27 cellular contexts compared by ENCODE assay signal in the genomic region with DNA sequence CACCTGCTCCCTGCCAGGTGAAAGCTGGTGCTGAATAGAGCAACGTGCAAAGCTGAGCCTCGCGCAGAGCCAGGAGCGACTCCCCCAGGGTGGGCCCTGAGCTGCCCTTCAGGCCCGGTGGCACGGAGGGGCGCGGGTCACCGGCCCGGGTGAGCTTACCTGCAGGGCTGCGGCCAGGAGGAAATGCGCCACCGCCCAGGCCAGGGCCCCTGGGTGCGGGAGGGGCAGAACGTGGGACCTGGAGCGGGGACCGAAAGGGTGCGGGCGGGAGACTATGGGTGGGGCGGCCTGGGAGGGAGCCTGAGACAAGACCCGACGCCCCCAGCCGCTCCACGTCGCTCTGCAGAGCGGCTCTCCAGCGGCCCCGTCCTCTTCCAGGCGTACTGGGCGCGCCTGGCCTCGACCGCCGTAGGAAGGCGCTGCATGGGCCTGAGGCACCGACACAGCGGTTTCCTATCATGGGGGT.
DNase-seq lines count a peak whose midpoint lies in the region; ATAC-seq, FAIRE-seq and TF ChIP-seq lines count a peak whose summit lies in the region.
"Had no signal": no experiment of that assay in that cellular context is flagged by ENCODE, and none has a peak within 500 bp of the region (broad histone marks: within the 10 kb centered on the region; RNA-seq: fewer than 3 reads in every experiment).

No MANE protein-coding gene starts in this region.

- no peak for TF ChIP-seq EP300 in K562 (IDR thresholded peaks at IDR 0.05; ENCODE audit: low read length)

- H3F3A ChIP-seq in GM23338 (replicated peaks; ENCODE audit: low read depth): no peaks in the 10 kb centered on the region

- in situ Hi-C loops in K562 (cut with MboI): no loop called here

- TF ChIP-seq CTCF in GM23338 (conservative IDR thresholded peaks at IDR 0.05; ENCODE audit: low read depth in 2 of 2): 0 out of 4 replicates have a peak, but pooled peaks of 1 of the 2 experiments have one; percentile 6
- no peak for TF ChIP-seq CTCF in K562 (IDR thresholded peaks at IDR 0.05 in 2 of 3, conservative IDR thresholded peaks at IDR 0.05 in 1 of 3; ENCODE audit: insufficient read depth in 2 of 3, low read depth in 1 of 3, low read length in 3 of 3)

- no peak overlapping the region for H2BK120ac ChIP-seq in neuronal stem cell (ENCODE audit: low read depth, low read length)

- no peak overlapping the region for H2BK12ac ChIP-seq in neuronal stem cell (ENCODE audit: low read length)

- H4K20me1 ChIP-seq in GM23338 (replicated peaks; ENCODE audit: insufficient read depth): no peaks in the 10 kb centered on the region; the same call in 1 of the 2 replicates
- H4K20me1 ChIP-seq in K562 (replicated peaks; ENCODE audit: control insufficient read depth, insufficient read depth, low read length): no peaks in the 10 kb centered on the region

- POLR2A ChIA-PET in K562 (lab: Yijun Ruan, JAX): no interaction called here

- H3K4me3 ChIP-seq in GM23338 (peak overlapping the region; percentile 61), K562 (no peak overlapping the region), iPS-18c (ENCODE audit: insufficient read depth, low read depth, low read length) (peak overlapping the region; percentile 32; the same call in 1 of the 2 replicates), neuronal stem cell (ENCODE audit: low read length in 2 of 2) (peak overlapping the region in 1 of 2 donors; percentile 52)
- H3K4me3 ChIP-seq: dorsolateral prefrontal cortex, heart right ventricle, MG63, spleen, thyroid gland had no signal

- H3K4me1 ChIP-seq in GM23338 (ENCODE audit: insufficient read depth) (peaks cover 18% of the 10 kb centered on the region; the same call in 1 of the 2 replicates), K562 (replicated peaks in 1 of 2; ENCODE audit: control insufficient read depth in 2 of 2, insufficient read depth in 2 of 2, low read length in 2 of 2) (no peaks in the 10 kb centered on the region), neuronal stem cell (ENCODE audit: control insufficient read depth in 2 of 2, insufficient read depth in 1 of 2, low read depth in 1 of 2, low read length in 2 of 2) (peaks cover 2 to 8% of the 10 kb centered on the region in 2 donors)
- H3K4me1 ChIP-seq: thyroid gland had no signal

- H4K8ac ChIP-seq in neuronal stem cell (ENCODE audit: low read depth, low read length): no peak overlapping the region

- no peak overlapping the region for H4K91ac ChIP-seq in neuronal stem cell (ENCODE audit: low read depth, low read length, poor library complexity)

- no peaks in the 10 kb centered on the region for H3K79me1 ChIP-seq in neuronal stem cell (ENCODE audit: low read depth, low read length)

- peaks cover 22% of the 10 kb centered on the region for H3K4me1 Mint-ChIP-seq in GM23338

- intact Hi-C loops in K562 (cut with micrococcal nuclease): no loop called here

- no peak overlapping the region for H2BK5ac ChIP-seq in neuronal stem cell (ENCODE audit: low read length)

- no peak overlapping the region for H3K23ac ChIP-seq in neuronal stem cell (ENCODE audit: low read depth, low read length, poor library complexity)

- H3K27me3 ChIP-seq in GM23338 (ENCODE audit: insufficient read depth): peaks cover 16% of the 10 kb centered on the region; the same call in 1 of the 2 replicates
- no peaks in the 10 kb centered on the region for H3K27me3 ChIP-seq in K562 (ENCODE audit: control insufficient read depth in 2 of 2, insufficient read depth in 2 of 2, low read length in 2 of 2)
- H3K27me3 ChIP-seq in neuronal stem cell (ENCODE audit: control insufficient read depth in 3 of 3, insufficient read depth in 3 of 3, low read depth in 1 of 3, low read length in 3 of 3): peaks cover 0 to 7% (median 0%) of the 10 kb centered on the region in 3 experiments
- H3K27me3 ChIP-seq: dorsolateral prefrontal cortex, heart right ventricle, MG63, spleen, thyroid gland had no signal

- H2AFZ ChIP-seq in GM23338 (peak overlapping the region; percentile 95), K562 (ENCODE audit: low read depth, low read length) (no peak overlapping the region), neuronal stem cell (ENCODE audit: low read length) (no peak overlapping the region)

- H3K79me2 ChIP-seq in GM23338 (replicated peaks; ENCODE audit: insufficient read depth) (no peaks in the 10 kb centered on the region), K562 (ENCODE audit: control insufficient read depth, insufficient read depth, low read length) (no peaks in the 10 kb centered on the region)

- no peak for TF ChIP-seq RAD21 in K562 (CRISPR knock-in tag; conservative IDR thresholded peaks at IDR 0.05 in 1 of 2, IDR thresholded peaks at IDR 0.05 in 1 of 2)

- H3K27me3 Mint-ChIP-seq in GM23338 (ENCODE audit: insufficient read depth, low read depth, poor library complexity): peaks cover 8% of the 10 kb centered on the region
- H3K27me3 Mint-ChIP-seq: activated naive CD8-positive, alpha-beta T cell treated with anti-CD3 and anti-CD28 coated beads, Interleukin-2, amount 10 ng/mL, durations not matched to agents 7 days and 5 days; stimulated activated naive CD8-positive, alpha-beta T cell treated with anti-CD3 and anti-CD28 coated beads, Interleukin-15, Interleukin-2, amounts not matched to agents 100 ng/mL and 50 ng/mL, for 24 hours had no signal

- H3K14ac ChIP-seq in neuronal stem cell (ENCODE audit: low read length): no peak overlapping the region

- no peaks in the 10 kb centered on the region for H3K9me2 ChIP-seq in GM23338 (ENCODE audit: insufficient read depth)

- H3K27ac ChIP-seq in GM23338 (ENCODE audit: low read depth) (no peak overlapping the region), K562 (ENCODE audit: extremely low read depth, low read depth, low read length) (no peak overlapping the region), neuronal stem cell (replicated peaks; ENCODE audit: low read length) (no peak overlapping the region)
- H3K27ac ChIP-seq: dorsolateral prefrontal cortex, epithelial cell of prostate, heart right ventricle, spleen, thyroid gland had no signal

- peak; percentile 93 for ATAC-seq in GM23338
- ATAC-seq in K562: no peak
- ATAC-seq in HG03520 (IDR thresholded peaks at IDR 0.05; ENCODE audit: unreplicated experiment): no peak

- peak overlapping the region; percentile 48 for H3K18ac ChIP-seq in neuronal stem cell (ENCODE audit: low read length)

- H3K9me1 ChIP-seq in K562 (ENCODE audit: control insufficient read depth, insufficient read depth, low read length): no peaks in the 10 kb centered on the region

- H3K9me3 ChIP-seq in K562 (replicated peaks; ENCODE audit: control insufficient read depth, insufficient read depth, low read depth, low read length) (no peaks in the 10 kb centered on the region), iPS-18c (ENCODE audit: control insufficient read depth, insufficient read depth, low read length) (no peaks in the 10 kb centered on the region), neuronal stem cell (replicated peaks in 1 of 2; ENCODE audit: control insufficient read depth in 2 of 2, insufficient read depth in 1 of 2, low read depth in 1 of 2, low read length in 2 of 2) (no peaks in the 10 kb centered on the region)
- H3K9me3 ChIP-seq: heart right ventricle, MG63, spleen, thyroid gland had no signal

- no peak overlapping the region for H2AK5ac ChIP-seq in neuronal stem cell (ENCODE audit: low read depth, low read length)

- H3K36me3 Mint-ChIP-seq in GM23338 (ENCODE audit: low read depth): no peaks in the 10 kb centered on the region

- H3K4me3 Mint-ChIP-seq in GM23338: peak overlapping the region; percentile 63; the same call in 2 of the 3 replicates
- H3K4me3 Mint-ChIP-seq: activated naive CD8-positive, alpha-beta T cell treated with anti-CD3 and anti-CD28 coated beads, Interleukin-2, amount 10 ng/mL, durations not matched to agents 7 days and 5 days; CD14-positive monocyte; stimulated activated naive CD8-positive, alpha-beta T cell treated with anti-CD3 and anti-CD28 coated beads, Interleukin-15, Interleukin-2, amounts not matched to agents 100 ng/mL and 50 ng/mL, for 24 hours had no signal

- WGBS in K562 (ENCODE audit: insufficient coverage, low coverage, missing lambda C conversion rate): 100% methylated on average over 2 of the region's 37 CpGs
- no CpG with 5 or more reads among the region's 37 CpGs for WGBS in neuronal stem cell (ENCODE audit: extremely low coverage in 2 of 2, insufficient read length in 2 of 2, insufficient replicate concordance in 1 of 2), 2 donors

- no TSS peak for BruUV-seq in K562 (replicated peaks; lab: Mats Ljungman, UMichigan)

- no peaks in the 10 kb centered on the region; the same call in 2 of the 3 replicates for H3K9me3 Mint-ChIP-seq in GM23338
- H3K9me3 Mint-ChIP-seq: activated naive CD8-positive, alpha-beta T cell treated with anti-CD3 and anti-CD28 coated beads, Interleukin-2, amount 10 ng/mL, durations not matched to agents 7 days and 5 days had no signal

- no peak overlapping the region for H3K4ac ChIP-seq in neuronal stem cell (ENCODE audit: low read length)

- H3K36me3 ChIP-seq in GM23338 (ENCODE audit: insufficient read depth): no peaks in the 10 kb centered on the region
- H3K36me3 ChIP-seq in K562 (ENCODE audit: control insufficient read depth, insufficient read depth, low read length): no peaks in the 10 kb centered on the region
- H3K36me3 ChIP-seq in neuronal stem cell (replicated peaks in 1 of 2; ENCODE audit: control insufficient read depth in 2 of 2, insufficient read depth in 2 of 2, low read length in 2 of 2): peaks cover 0 to 1% of the 10 kb centered on the region in 2 donors
- H3K36me3 ChIP-seq: MG63, thyroid gland had no signal

- FAIRE-seq in K562 (lab: Jason Lieb, UNC): no peak
- FAIRE-seq: astrocyte had no signal

- no peak for TF ChIP-seq POLR2A in K562 (conservative IDR thresholded peaks at IDR 0.05)

- DNase-seq in GM23338 (ENCODE audit: low spot score) (peak; percentile 79), K562 (ENCODE audit: extremely low read depth in 1 of 4, low spot score in 3 of 4) (no peak), neuronal stem cell (ENCODE audit: low spot score) (no peak), activated T-cell treated with anti-CD3 and anti-CD28 coated beads for 4 hours (no peak), NOMO-1 treated with dmso at 0.1 percent for 144 hours (lab: John Stamatoyannopoulos, UW; ENCODE audit: unreplicated experiment) (no peak), AG08395 (ENCODE audit: low spot score) (no peak)
- DNase-seq: activated CD4-positive, alpha-beta T cell treated with anti-CD3 and anti-CD28 coated beads, Interleukin-2, amount 50 U/mL, for 48 hours; activated CD4-positive, CD25-positive, alpha-beta regulatory T cell; activated effector memory CD4-positive, alpha-beta T cell treated with Interleukin-2 at 50 U/mL for 16 hours; activated naive CD8-positive, alpha-beta T cell treated with anti-CD3 and anti-CD28 coated beads, Interleukin-2, amount 10 ng/mL, durations not matched to agents 7 days and 5 days; dorsolateral prefrontal cortex; heart right ventricle; KBM-7; mammary epithelial cell; MG63; NCI-H2081; NCI-H82; nucleus accumbens; spleen; stimulated activated CD4-positive, alpha-beta T cell treated with anti-CD3 and anti-CD28 coated beads, Interleukin-4, amount 100 ng/mL, for 24 hours; thyroid gland had no signal

- CTCF ChIA-PET in K562 (lab: Yijun Ruan, JAX; ENCODE audit: low intra/inter-chr PET ratio): no interaction called here

- H3K9ac ChIP-seq in K562 (ENCODE audit: insufficient read depth in 1 of 2, low read depth in 2 of 2, low read length in 2 of 2) (no peak overlapping the region), neuronal stem cell (ENCODE audit: low read depth, low read length, poor library complexity) (no peak overlapping the region)

- H3K4me2 ChIP-seq in GM23338 (peak overlapping the region; percentile 83), K562 (ENCODE audit: insufficient read depth, low read length) (no peak overlapping the region), neuronal stem cell (ENCODE audit: insufficient read depth, low read length, poor library complexity, severe bottlenecking) (peak overlapping the region; percentile 52)

- no peak overlapping the region for H2BK15ac ChIP-seq in neuronal stem cell (ENCODE audit: low read length)

- H3K27ac Mint-ChIP-seq in GM23338: no peak overlapping the region
- H3K27ac Mint-ChIP-seq: activated naive CD8-positive, alpha-beta T cell treated with anti-CD3 and anti-CD28 coated beads, Interleukin-2, amount 10 ng/mL, durations not matched to agents 7 days and 5 days; CD14-positive monocyte; stimulated activated naive CD8-positive, alpha-beta T cell treated with anti-CD3 and anti-CD28 coated beads, Interleukin-15, Interleukin-2, amounts not matched to agents 100 ng/mL and 50 ng/mL, for 24 hours had no signal
